In the genomic region with DNA sequence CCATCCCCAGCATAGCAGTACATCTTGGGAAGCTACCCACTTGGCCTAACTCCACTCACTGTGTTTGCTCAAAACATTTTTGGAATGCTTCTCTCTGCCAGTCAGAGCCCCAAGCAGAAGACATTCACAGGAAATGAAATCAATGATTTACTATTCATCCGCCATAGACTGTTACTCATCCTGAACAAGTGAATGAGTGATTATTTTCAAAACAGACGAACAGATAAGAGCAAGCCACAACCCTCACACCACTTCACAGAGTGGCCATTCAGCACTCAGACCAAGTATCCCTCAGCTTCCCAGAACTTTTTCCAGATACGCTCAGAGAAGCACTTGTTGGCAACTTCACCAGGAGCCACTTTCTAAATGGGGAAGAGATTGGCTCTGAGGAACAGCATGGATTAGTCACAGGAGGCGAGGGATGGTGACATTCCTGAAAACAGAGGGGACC, we compare ENCODE assay signal across 12 cellular contexts. TPM values are rescaled to one million over a fixed set of nuclear protein-coding genes. Genes with fewer than 3 reads are reported as not detected.
DNase-seq lines count a peak whose midpoint lies in the region; ATAC-seq and TF ChIP-seq lines count a peak whose summit lies in the region.
"Had no signal": no experiment of that assay in that cellular context is flagged by ENCODE, and none has a peak within 500 bp of the region (broad histone marks: within the 10 kb centered on the region; RNA-seq: fewer than 3 reads in every experiment).

No MANE protein-coding gene starts in this region.

- peak overlapping the region; percentile 46 for H3K27ac ChIP-seq in GM23248
- H3K27ac ChIP-seq: uterus had no signal

- no peak overlapping the region for H2AFZ ChIP-seq in GM23248

- peak overlapping the region; percentile 55 for H3K4me2 ChIP-seq in GM23248 (ENCODE audit: unreplicated experiment)

- peak; percentile 92 for DNase-seq in GM23248
- DNase-seq in foreskin melanocyte = peak; percentile 87
- DNase-seq in skeletal muscle cell (ENCODE audit: low read depth) = peak; percentile 71
- DNase-seq in NOMO-1 treated with DMSO at 0.1 percent for 48 hours (lab: John Stamatoyannopoulos, UW; ENCODE audit: unreplicated experiment) = no peak
- DNase-seq in DMS153 (lab: John Stamatoyannopoulos, UW) = no peak
- DNase-seq: activated effector memory CD4-positive, alpha-beta T cell treated with Interleukin-2 at 50 U/mL for 16 hours; NCI-H2107; stimulated activated CD4-positive, alpha-beta T cell treated with anti-CD3 and anti-CD28 coated beads, Interleukin-4, amount 100 ng/mL, for 1 hour; uterus had no signal

- H3K79me2 ChIP-seq in GM23248 (ENCODE audit: insufficient read depth) = no peaks in the 10 kb centered on the region

- no peaks in the 10 kb centered on the region for H3K9me3 ChIP-seq in GM23248 (ENCODE audit: low read depth)
- H3K9me3 ChIP-seq: uterus had no signal

- 0 to 2% methylated on average over 4 of the region's 4 CpGs for WGBS in GM23248 (ENCODE audit: low coverage in 1 of 2, low lambda C conversion rate in 2 of 2, missing lambda C conversion rate in 2 of 2), 2 experiments

- ATAC-seq in SK-N-SH treated with all-trans-retinoic acid at 6 μM for 48 hours (peak; percentile 92), HG03378 (IDR thresholded peaks at IDR 0.05; ENCODE audit: unreplicated experiment) (no peak), HG03520 (IDR thresholded peaks at IDR 0.05; ENCODE audit: unreplicated experiment) (no peak)

- H3K27me3 ChIP-seq in GM23248 (replicated peaks; ENCODE audit: insufficient read depth) = no peaks in the 10 kb centered on the region
- H3K27me3 ChIP-seq: uterus had no signal

- no peaks in the 10 kb centered on the region for H3K9me2 ChIP-seq in GM23248 (ENCODE audit: insufficient read depth)

- H3K36me3 ChIP-seq in GM23248 (ENCODE audit: low read depth) = no peaks in the 10 kb centered on the region
- H3K36me3 ChIP-seq: uterus had no signal

- H3K4me3 ChIP-seq in GM23248 = no peak overlapping the region
- no peak overlapping the region for H3K4me3 ChIP-seq in skeletal muscle cell (ENCODE audit: low read depth, low read length)
- H3K4me3 ChIP-seq: uterus had no signal

- in situ Hi-C loops in GM23248 (cut with MboI) = no loop called here

- no peaks in the 10 kb centered on the region for H4K20me1 ChIP-seq in GM23248 (ENCODE audit: insufficient read depth)

- H3K4me1 ChIP-seq in GM23248 (ENCODE audit: insufficient read depth) = peaks cover 38% of the 10 kb centered on the region
- H3K4me1 ChIP-seq: uterus had no signal

- H3F3A ChIP-seq in GM23248 (ENCODE audit: insufficient read depth) = peaks cover 27% of the 10 kb centered on the region

- H3K9ac ChIP-seq in GM23248 = no peak overlapping the region

TF ChIP-seq in SK-N-SH treated with all-trans-retinoic acid at 6 μM for 48 hours, 23 proteins besides CTCF, POLR2A, EP300 and RAD21:
- TF ChIP-seq, protein P1, sequence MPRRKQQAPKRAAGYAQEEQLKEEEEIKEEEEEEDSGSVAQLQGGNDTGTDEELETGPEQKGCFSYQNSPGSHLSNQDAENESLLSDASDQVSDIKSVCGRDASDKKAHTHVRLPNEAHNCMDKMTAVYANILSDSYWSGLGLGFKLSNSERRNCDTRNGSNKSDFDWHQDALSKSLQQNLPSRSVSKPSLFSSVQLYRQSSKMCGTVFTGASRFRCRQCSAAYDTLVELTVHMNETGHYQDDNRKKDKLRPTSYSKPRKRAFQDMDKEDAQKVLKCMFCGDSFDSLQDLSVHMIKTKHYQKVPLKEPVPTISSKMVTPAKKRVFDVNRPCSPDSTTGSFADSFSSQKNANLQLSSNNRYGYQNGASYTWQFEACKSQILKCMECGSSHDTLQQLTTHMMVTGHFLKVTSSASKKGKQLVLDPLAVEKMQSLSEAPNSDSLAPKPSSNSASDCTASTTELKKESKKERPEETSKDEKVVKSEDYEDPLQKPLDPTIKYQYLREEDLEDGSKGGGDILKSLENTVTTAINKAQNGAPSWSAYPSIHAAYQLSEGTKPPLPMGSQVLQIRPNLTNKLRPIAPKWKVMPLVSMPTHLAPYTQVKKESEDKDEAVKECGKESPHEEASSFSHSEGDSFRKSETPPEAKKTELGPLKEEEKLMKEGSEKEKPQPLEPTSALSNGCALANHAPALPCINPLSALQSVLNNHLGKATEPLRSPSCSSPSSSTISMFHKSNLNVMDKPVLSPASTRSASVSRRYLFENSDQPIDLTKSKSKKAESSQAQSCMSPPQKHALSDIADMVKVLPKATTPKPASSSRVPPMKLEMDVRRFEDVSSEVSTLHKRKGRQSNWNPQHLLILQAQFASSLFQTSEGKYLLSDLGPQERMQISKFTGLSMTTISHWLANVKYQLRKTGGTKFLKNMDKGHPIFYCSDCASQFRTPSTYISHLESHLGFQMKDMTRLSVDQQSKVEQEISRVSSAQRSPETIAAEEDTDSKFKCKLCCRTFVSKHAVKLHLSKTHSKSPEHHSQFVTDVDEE (CRISPR knock-in tag; IDR thresholded peaks at IDR 0.05) = no peak
- peak; percentile 49; the same call in 1 of the 2 replicates for TF ChIP-seq ZFP3 (CRISPR knock-in tag; IDR thresholded peaks at IDR 0.05)
- no peak for TF ChIP-seq ARNTL (CRISPR knock-in tag; IDR thresholded peaks at IDR 0.05; ENCODE audit: borderline replicate concordance, low read depth)
- TF ChIP-seq ISL1 (CRISPR knock-in tag; IDR thresholded peaks at IDR 0.05) = peak; percentile 85
- TF ChIP-seq ZC3H10 (CRISPR knock-in tag; IDR thresholded peaks at IDR 0.05) = no peak
- TF ChIP-seq SNAI2 (CRISPR knock-in tag; IDR thresholded peaks at IDR 0.05) = 0 out of 2 replicates have a peak, but pooled peaks have one; percentile 12

RNA-seq across cellular contexts. Expression of a gene that starts 13.0 kb away (rescaled TPM):
- 17.7 and 19.7 TPM in 2 replicates for total RNA-seq in GM23248 (2014; rRNA removed; shearing (Covaris generic))
- polyA plus RNA-seq in GM23248 (2016; fragmentation: Nextera tagmentation; extraction: Ambion mirVana) = 13.6 and 15.5 TPM in 2 replicates

Comparison
In these comparisons a context has a peak if more than half of its experiments do, and no peak if none do; other contexts are left out.
1. DNase-seq: peak in GM23248 (single experiment), foreskin melanocyte (single experiment) and skeletal muscle cell (single experiment); none in NOMO-1 treated with DMSO at 0.1 percent for 48 hours (single experiment) and DMS153 (single experiment).